17 cellular contexts compared by ENCODE assay signal in the genomic region with DNA sequence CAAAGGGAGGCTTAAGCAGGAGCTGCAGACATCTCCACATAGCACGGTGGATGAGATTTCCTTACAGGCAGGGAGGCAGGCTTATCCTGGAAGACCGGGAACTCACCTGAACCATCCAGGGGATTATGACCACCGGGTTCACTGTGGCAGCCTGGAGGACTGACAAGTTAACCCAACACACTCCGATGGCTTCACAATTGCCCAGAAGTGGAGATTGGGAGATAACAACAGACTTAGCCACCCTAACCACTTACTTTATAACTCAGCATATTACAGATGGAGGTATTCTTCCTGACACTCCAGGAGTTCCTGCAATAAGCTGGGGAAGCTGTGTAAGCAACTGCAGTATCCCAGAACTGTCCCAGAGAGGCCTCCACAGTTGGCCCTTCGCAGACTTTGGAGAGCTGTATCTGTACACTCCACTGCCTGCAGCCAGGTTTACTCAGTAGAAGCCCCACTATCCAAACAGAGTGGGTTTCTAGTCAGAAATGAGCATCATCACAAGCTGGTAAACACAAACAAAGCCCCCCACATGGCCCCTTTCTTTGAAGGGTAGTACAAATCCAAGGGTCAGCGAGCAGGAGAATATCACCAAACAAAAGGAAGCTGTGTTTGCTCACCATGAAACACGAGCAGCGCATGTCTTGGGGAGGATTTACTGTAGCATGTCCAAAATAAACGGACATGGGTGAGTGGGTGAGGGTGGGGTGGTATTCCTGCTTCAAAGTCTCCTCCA.
DNase-seq lines count a peak whose midpoint lies in the region; ATAC-seq and TF ChIP-seq lines count a peak whose summit lies in the region.
"Had no signal": no experiment of that assay in that cellular context is flagged by ENCODE, and none has a peak within 500 bp of the region (broad histone marks: within the 10 kb centered on the region; RNA-seq: fewer than 3 reads in every experiment).

No MANE protein-coding gene starts in this region.

- TF ChIP-seq CTCF in endodermal cell (conservative IDR thresholded peaks at IDR 0.05) (no peak), retinal pigment epithelial cell (conservative IDR thresholded peaks at IDR 0.05; ENCODE audit: low read depth, low read length) (no peak)

- ATAC-seq in activated CD8-positive, alpha-beta memory T cell treated with anti-CD3 and anti-CD28 coated beads, Interleukin-2, amount 10 ng/mL, durations not matched to agents 7 days and 5 days, result no peak
- ATAC-seq: activated CD4-positive, CD25-positive, alpha-beta regulatory T cell treated with anti-CD3 and anti-CD28 coated beads, Interleukin-2, amount 50 U/mL, for 24 hours; K562 had no signal

- H3K27me3 ChIP-seq in endodermal cell (ENCODE audit: control insufficient read depth, insufficient read depth, low read length, poor library complexity, severe bottlenecking), result peaks cover 6% of the 10 kb centered on the region
- H3K27me3 ChIP-seq: breast epithelium had no signal

- H3K36me3 Mint-ChIP-seq in endodermal cell (ENCODE audit: low read depth), result no peaks in the 10 kb centered on the region
- no peaks in the 10 kb centered on the region for H3K36me3 Mint-ChIP-seq in T-helper 2 cell treated with Interferon-gamma antibody and Interleukin-4, amounts not matched to agents 5 μg/mL and 100 μg/mL, for 36 hours (ENCODE audit: low read depth)
- no peaks in the 10 kb centered on the region for H3K36me3 Mint-ChIP-seq in activated CD8-positive, alpha-beta memory T cell treated with anti-CD3 and anti-CD28 coated beads, Interleukin-2, amount 10 ng/mL, durations not matched to agents 7 days and 5 days
- H3K36me3 Mint-ChIP-seq: activated naive CD8-positive, alpha-beta T cell treated with anti-CD3 and anti-CD28 coated beads, Interleukin-2, amount 10 ng/mL, durations not matched to agents 7 days and 5 days had no signal

- H3K27me3 Mint-ChIP-seq in endodermal cell (ENCODE audit: insufficient read depth), result no peaks in the 10 kb centered on the region
- no peaks in the 10 kb centered on the region for H3K27me3 Mint-ChIP-seq in T-helper 2 cell treated with Interferon-gamma antibody and Interleukin-4, amounts not matched to agents 5 μg/mL and 100 μg/mL, for 36 hours (ENCODE audit: low read depth)
- H3K27me3 Mint-ChIP-seq in activated CD8-positive, alpha-beta memory T cell treated with anti-CD3 and anti-CD28 coated beads, Interleukin-2, amount 10 ng/mL, durations not matched to agents 7 days and 5 days, result no peaks in the 10 kb centered on the region
- H3K27me3 Mint-ChIP-seq: activated naive CD8-positive, alpha-beta T cell treated with anti-CD3 and anti-CD28 coated beads, Interleukin-2, amount 10 ng/mL, durations not matched to agents 7 days and 5 days; dendritic cell treated with granulocyte-macrophage colony-stimulating factor and Interleukin-4, amounts not matched to agents 40 ng/mL and 50 ng/mL, for 4 days had no signal

- H3K4me3 ChIP-seq in endodermal cell (ENCODE audit: low read length), result no peak overlapping the region
- H3K4me3 ChIP-seq in retinal pigment epithelial cell (ENCODE audit: low read length), result no peak overlapping the region
- H3K4me3 ChIP-seq: breast epithelium, K562 had no signal

- H3K27ac ChIP-seq in endodermal cell (ENCODE audit: low read depth, low read length), result no peak overlapping the region
- H3K27ac ChIP-seq: breast epithelium had no signal

- peaks cover 4% of the 10 kb centered on the region for H3K4me1 ChIP-seq in endodermal cell (ENCODE audit: control insufficient read depth, insufficient read depth, low read length)
- H3K4me1 ChIP-seq: breast epithelium had no signal

- CTCF ChIA-PET in activated CD8-positive, alpha-beta memory T cell treated with anti-CD3 and anti-CD28 coated beads, Interleukin-2, amount 10 ng/mL, durations not matched to agents 7 days and 5 days (lab: Charles Lee), result no interaction called here

- 94 to 96% methylated on average over 4 to 9 of the region's 9 CpGs for WGBS in endodermal cell (ENCODE audit: insufficient coverage in 1 of 2, insufficient read length in 1 of 2), 2 experiments

- H3K36me3 ChIP-seq in endodermal cell (ENCODE audit: control insufficient read depth, insufficient read depth, low read length), result no peaks in the 10 kb centered on the region
- H3K36me3 ChIP-seq: breast epithelium had no signal

- peaks cover 28% of the 10 kb centered on the region for H3K4me1 Mint-ChIP-seq in endodermal cell
- no peaks in the 10 kb centered on the region for H3K4me1 Mint-ChIP-seq in T-helper 2 cell treated with Interferon-gamma antibody and Interleukin-4, amounts not matched to agents 5 μg/mL and 100 μg/mL, for 36 hours (ENCODE audit: low read depth)
- no peaks in the 10 kb centered on the region for H3K4me1 Mint-ChIP-seq in activated CD8-positive, alpha-beta memory T cell treated with anti-CD3 and anti-CD28 coated beads, Interleukin-2, amount 10 ng/mL, durations not matched to agents 7 days and 5 days
- H3K4me1 Mint-ChIP-seq: activated naive CD8-positive, alpha-beta T cell treated with anti-CD3 and anti-CD28 coated beads, Interleukin-2, amount 10 ng/mL, durations not matched to agents 7 days and 5 days had no signal

- H3K9me3 Mint-ChIP-seq in endodermal cell, result no peaks in the 10 kb centered on the region
- no peaks in the 10 kb centered on the region for H3K9me3 Mint-ChIP-seq in T-helper 2 cell treated with Interferon-gamma antibody and Interleukin-4, amounts not matched to agents 5 μg/mL and 100 μg/mL, for 36 hours
- H3K9me3 Mint-ChIP-seq in activated CD8-positive, alpha-beta memory T cell treated with anti-CD3 and anti-CD28 coated beads, Interleukin-2, amount 10 ng/mL, durations not matched to agents 7 days and 5 days (ENCODE audit: low read depth), result no peaks in the 10 kb centered on the region
- H3K9me3 Mint-ChIP-seq: activated naive CD8-positive, alpha-beta T cell treated with anti-CD3 and anti-CD28 coated beads, Interleukin-2, amount 10 ng/mL, durations not matched to agents 7 days and 5 days; dendritic cell treated with granulocyte-macrophage colony-stimulating factor and Interleukin-4, amounts not matched to agents 40 ng/mL and 50 ng/mL, for 4 days; T-helper 1 cell treated with Interleukin-12 subunit alpha and Interleukin-12 subunit beta and Interleukin-4 antibody, amounts not matched to agents 30 μg/mL and 1 μg/mL, for 36 hours had no signal

- no peak overlapping the region for H3K27ac Mint-ChIP-seq in endodermal cell
- H3K27ac Mint-ChIP-seq in T-helper 2 cell treated with Interferon-gamma antibody and Interleukin-4, amounts not matched to agents 5 μg/mL and 100 μg/mL, for 36 hours, result no peak overlapping the region
- H3K27ac Mint-ChIP-seq in activated CD8-positive, alpha-beta memory T cell treated with anti-CD3 and anti-CD28 coated beads, Interleukin-2, amount 10 ng/mL, durations not matched to agents 7 days and 5 days, result no peak overlapping the region
- H3K27ac Mint-ChIP-seq: activated naive CD8-positive, alpha-beta T cell treated with anti-CD3 and anti-CD28 coated beads, Interleukin-2, amount 10 ng/mL, durations not matched to agents 7 days and 5 days; dendritic cell treated with granulocyte-macrophage colony-stimulating factor and Interleukin-4, amounts not matched to agents 40 ng/mL and 50 ng/mL, for 4 days; T-helper 1 cell treated with Interleukin-12 subunit alpha and Interleukin-12 subunit beta and Interleukin-4 antibody, amounts not matched to agents 30 μg/mL and 1 μg/mL, for 36 hours had no signal

- DNase-seq in Caki2 (ENCODE audit: low read depth), result peak; percentile 3
- peak; percentile 70 for DNase-seq in NCI-H2029 treated with DMSO at 0.1 percent for 48 hours (lab: John Stamatoyannopoulos, UW)
- peak; percentile 47 for DNase-seq in endodermal cell
- DNase-seq in retinal pigment epithelial cell (ENCODE audit: low read depth), result peak; percentile 16
- DNase-seq in ACHN, result no peak
- DNase-seq in stimulated activated CD4-positive, alpha-beta T cell treated with anti-CD3 and anti-CD28 coated beads, Interleukin-1b, Interleukin-23, amount 100 ng/mL, for 48 hours, result no peak
- no peak for DNase-seq in T-helper 2 cell treated with Interferon-gamma antibody and Interleukin-4, amounts not matched to agents 5 μg/mL and 100 μg/mL, for 36 hours (ENCODE audit: low spot score)
- no peak for DNase-seq in activated CD8-positive, alpha-beta memory T cell treated with anti-CD3 and anti-CD28 coated beads, Interleukin-2, amount 10 ng/mL, durations not matched to agents 7 days and 5 days
- DNase-seq: activated CD8-positive, alpha-beta memory T cell treated with anti-CD3 and anti-CD28 coated beads for 24 hours; activated naive CD8-positive, alpha-beta T cell treated with anti-CD3 and anti-CD28 coated beads, Interleukin-2, amount 10 ng/mL, durations not matched to agents 7 days and 5 days; SHP77 treated with DMSO at 0.1 percent for 48 hours; stimulated activated CD4-positive, alpha-beta T cell treated with anti-CD3 and anti-CD28 coated beads, Interleukin-4, amount 100 ng/mL, for 1 hour had no signal

- H3K4me3 Mint-ChIP-seq in endodermal cell, result no peak overlapping the region
- no peak overlapping the region for H3K4me3 Mint-ChIP-seq in T-helper 2 cell treated with Interferon-gamma antibody and Interleukin-4, amounts not matched to agents 5 μg/mL and 100 μg/mL, for 36 hours
- H3K4me3 Mint-ChIP-seq in activated CD8-positive, alpha-beta memory T cell treated with anti-CD3 and anti-CD28 coated beads, Interleukin-2, amount 10 ng/mL, durations not matched to agents 7 days and 5 days, result no peak overlapping the region
- H3K4me3 Mint-ChIP-seq: activated naive CD8-positive, alpha-beta T cell treated with anti-CD3 and anti-CD28 coated beads, Interleukin-2, amount 10 ng/mL, durations not matched to agents 7 days and 5 days; dendritic cell treated with granulocyte-macrophage colony-stimulating factor and Interleukin-4, amounts not matched to agents 40 ng/mL and 50 ng/mL, for 4 days; T-helper 1 cell treated with Interleukin-12 subunit alpha and Interleukin-12 subunit beta and Interleukin-4 antibody, amounts not matched to agents 30 μg/mL and 1 μg/mL, for 36 hours had no signal

- in situ Hi-C loops in Caki2 (cut with HindIII; ENCODE audit: low pct_unique_long_range_greater_than_20kb, low sequenced_read_pairs) (no loop called here), ACHN (cut with HindIII; ENCODE audit: low pct_ligation_motif_present, low pct_unique_long_range_greater_than_20kb, low sequenced_read_pairs) (no loop called here)

- H3K9ac ChIP-seq in endodermal cell (ENCODE audit: extremely low read depth, low read length, poor library complexity, severe bottlenecking), result no peak overlapping the region

- no peaks in the 10 kb centered on the region for H3K9me3 ChIP-seq in endodermal cell (ENCODE audit: control insufficient read depth, low read length)
- H3K9me3 ChIP-seq: breast epithelium had no signal

Comparison
In these comparisons a context has a peak if more than half of its experiments do, and no peak if none do; other contexts are left out.
1. DNase-seq: peak in Caki2 (single experiment), NCI-H2029 treated with DMSO at 0.1 percent for 48 hours (single experiment), endodermal cell (single experiment) and retinal pigment epithelial cell (single experiment); none in ACHN (single experiment), stimulated activated CD4-positive, alpha-beta T cell treated with anti-CD3 and anti-CD28 coated beads, Interleukin-1b, Interleukin-23, amount 100 ng/mL, for 48 hours (single experiment), T-helper 2 cell treated with Interferon-gamma antibody and Interleukin-4, amounts not matched to agents 5 μg/mL and 100 μg/mL, for 36 hours (single experiment) and activated CD8-positive, alpha-beta memory T cell treated with anti-CD3 and anti-CD28 coated beads, Interleukin-2, amount 10 ng/mL, durations not matched to agents 7 days and 5 days (single experiment).